In genomic region chr1:226650236-226650841, GRCh38 we compare ENCODE assay signal across 13 cellular contexts.
DNase-seq lines count a peak whose midpoint lies in the region; ATAC-seq and TF ChIP-seq lines count a peak whose summit lies in the region.
"Had no signal": no experiment of that assay in that cellular context is flagged by ENCODE, and none has a peak within 500 bp of the region (broad histone marks: within the 10 kb centered on the region; RNA-seq: fewer than 3 reads in every experiment).

No MANE protein-coding gene starts in this region.

- POLR2A ChIA-PET in AG04450 (lab: Yijun Ruan, JAX), result no interaction called here

- no peak overlapping the region for H2BK15ac ChIP-seq in H9 (ENCODE audit: low read depth, low read length)

- no peaks in the 10 kb centered on the region for H3K79me2 ChIP-seq in H9 (ENCODE audit: insufficient read depth, low read length)

- CTCF ChIA-PET in AG04450 (lab: Charles Lee), result interaction anchor here (1.2 kb wide), 1 partner anchor 165 kb away, joined by 3 read pairs; no protein-coding TSS in a partner anchor

- peaks cover 31 to 47% of the 10 kb centered on the region in 2 experiments for H3K4me1 Mint-ChIP-seq in H9
- H3K4me1 Mint-ChIP-seq in neural crest cell, result peaks cover 43% of the 10 kb centered on the region

- no peaks in the 10 kb centered on the region for H3K23me2 ChIP-seq in H9 (ENCODE audit: insufficient read length, low read depth, low read length, poor library complexity, severe bottlenecking)

- H2AFZ ChIP-seq in H9 (ENCODE audit: low read length), result no peak overlapping the region

- H3K9me3 ChIP-seq in AG04450 (ENCODE audit: control insufficient read depth, insufficient read depth, low read length) (no peaks in the 10 kb centered on the region), H9 (ENCODE audit: control insufficient read depth, low read depth, low read length) (no peaks in the 10 kb centered on the region)

- no CpG with 5 or more reads among the region's 11 CpGs for WGBS in H9 (ENCODE audit: extremely low coverage, insufficient read length, low lambda C conversion rate)

- no peak overlapping the region for H3K18ac ChIP-seq in H9 (ENCODE audit: insufficient read length, low read depth, low read length)

- no peak overlapping the region for H3K4me2 ChIP-seq in H9 (ENCODE audit: insufficient read depth, insufficient read length, low read length)

- H3K79me1 ChIP-seq in H9 (ENCODE audit: insufficient read depth, low read depth, low read length, poor library complexity, severe bottlenecking), result no peaks in the 10 kb centered on the region

- H4K91ac ChIP-seq in H9 (ENCODE audit: insufficient read length, low read depth, low read length), result no peak overlapping the region

- H2BK20ac ChIP-seq in H9 (ENCODE audit: low read depth, low read length, poor library complexity, severe bottlenecking), result no peak overlapping the region

- H2BK12ac ChIP-seq in H9 (ENCODE audit: insufficient read length, low read depth, low read length), result no peak overlapping the region

- no peak overlapping the region for H3K23ac ChIP-seq in H9 (ENCODE audit: insufficient read length, low read depth, low read length)

- H3K14ac ChIP-seq in H9 (ENCODE audit: insufficient read depth, low read length), result no peak overlapping the region; the same call in 1 of the 2 replicates

- no peaks in the 10 kb centered on the region for H4K20me1 ChIP-seq in H9 (ENCODE audit: control insufficient read depth, insufficient read depth, insufficient read length)

- H2AK5ac ChIP-seq in H9 (ENCODE audit: insufficient read length, low read length), result no peak overlapping the region

- H3K27ac Mint-ChIP-seq in H9, result peak overlapping the region in 2 of 3 experiments; percentile 18 to 90; a peak in 3 of 7 replicates
- H3K27ac Mint-ChIP-seq in neural crest cell (ENCODE audit: unreplicated experiment), result no peak overlapping the region

- H3K4me3 Mint-ChIP-seq in H9 (no peak overlapping the region), neural crest cell (peak overlapping the region; percentile 59)
- H3K4me3 Mint-ChIP-seq: activated naive CD8-positive, alpha-beta T cell treated with anti-CD3 and anti-CD28 coated beads, Interleukin-2, amount 10 ng/mL, durations not matched to agents 7 days and 5 days had no signal

- H4K5ac ChIP-seq in H9 (ENCODE audit: insufficient read length, low read depth, low read length), result no peak overlapping the region

- H3K27me3 ChIP-seq in AG04450 (ENCODE audit: control insufficient read depth, insufficient read depth, low read length), result no peaks in the 10 kb centered on the region
- H3K27me3 ChIP-seq in H9 (ENCODE audit: insufficient read depth, low read length), result no peaks in the 10 kb centered on the region
- H3K27me3 ChIP-seq in brain microvascular endothelial cell (replicated peaks), result no peaks in the 10 kb centered on the region

- H3K9me3 Mint-ChIP-seq in H9 (peaks cover 0 to 3% of the 10 kb centered on the region in 2 experiments; a peak in 1 of 5 replicates), neural crest cell (no peaks in the 10 kb centered on the region)
- H3K9me3 Mint-ChIP-seq: activated naive CD8-positive, alpha-beta T cell treated with anti-CD3 and anti-CD28 coated beads, Interleukin-2, amount 10 ng/mL, durations not matched to agents 7 days and 5 days had no signal

- no peak overlapping the region for H4K8ac ChIP-seq in H9 (replicated peaks; ENCODE audit: insufficient read length, low read depth, low read length)

- H3K36me3 Mint-ChIP-seq in H9 (ENCODE audit: insufficient read depth in 1 of 3, low read depth in 3 of 3) (no peaks in the 10 kb centered on the region), neural crest cell (ENCODE audit: low read depth) (no peaks in the 10 kb centered on the region)

- DNase-seq in AG04450 (ENCODE audit: low read depth, low spot score) (no peak), H9 (no peak), brain microvascular endothelial cell (no peak), neural crest cell (ENCODE audit: low read depth, low spot score) (no peak), NCI-H187 treated with DMSO at 0.1 percent for 48 hours (lab: John Stamatoyannopoulos, UW) (no peak), AG08396 (ENCODE audit: low spot score) (no peak), caudate nucleus (lab: John Stamatoyannopoulos, UW) (no peak)
- DNase-seq: activated CD4-positive, CD25-positive, alpha-beta regulatory T cell treated with anti-CD3 and anti-CD28 coated beads, Interleukin-2, amount 50 U/mL, for 72 hours; glutamatergic neuron; mammary epithelial cell; NCI-H446 treated with DMSO at 0.1 percent for 48 hours had no signal

- H3K4ac ChIP-seq in H9 (ENCODE audit: low read depth, low read length), result no peak overlapping the region

- in situ Hi-C loops in brain microvascular endothelial cell (cut with HindIII; ENCODE audit: low pct_ligation_motif_present, low sequenced_read_pairs), result no loop called here

- peaks cover 16% of the 10 kb centered on the region; the same call in 1 of the 2 replicates for H3K4me1 ChIP-seq in H9 (ENCODE audit: insufficient read depth, low read length)

- no peaks in the 10 kb centered on the region for H3K36me3 ChIP-seq in brain microvascular endothelial cell (replicated peaks)

- no peaks in the 10 kb centered on the region; the same call in none of the 2 replicates for H3K27me3 Mint-ChIP-seq in H9 (ENCODE audit: low read depth)
- H3K27me3 Mint-ChIP-seq in neural crest cell (ENCODE audit: low read depth), result no peaks in the 10 kb centered on the region
- H3K27me3 Mint-ChIP-seq: activated naive CD8-positive, alpha-beta T cell treated with anti-CD3 and anti-CD28 coated beads, Interleukin-2, amount 10 ng/mL, durations not matched to agents 7 days and 5 days had no signal

- ATAC-seq in HG02571 (IDR thresholded peaks at IDR 0.05; ENCODE audit: unreplicated experiment), result no peak

- no peak overlapping the region for H2BK120ac ChIP-seq in H9 (ENCODE audit: low read depth, low read length, poor library complexity, severe bottlenecking)

- no peak overlapping the region for H3K9ac ChIP-seq in H9 (ENCODE audit: extremely low read depth, insufficient read length, low read length)

- no peak overlapping the region for H3T11ph ChIP-seq in H9 (ENCODE audit: low read length)

- H2BK5ac ChIP-seq in H9 (ENCODE audit: insufficient read length, low read length), result no peak overlapping the region

- no peak for TF ChIP-seq CTCF in AG04450 (IDR thresholded peaks at IDR 0.05; ENCODE audit: low read depth, low read length)
- TF ChIP-seq CTCF in H9 (conservative IDR thresholded peaks at IDR 0.05), result 0 out of 3 replicates have a peak, but pooled peaks have one; percentile 10
- peak; percentile 19 for TF ChIP-seq CTCF in brain microvascular endothelial cell (IDR thresholded peaks at IDR 0.05; ENCODE audit: low read depth, low read length, missing control alignments)
- TF ChIP-seq CTCF in neural crest cell (conservative IDR thresholded peaks at IDR 0.05), result peak; percentile 33

- no peak overlapping the region for H3K4me3 ChIP-seq in AG04450 (ENCODE audit: low read depth, low read length)
- H3K4me3 ChIP-seq in brain microvascular endothelial cell (ENCODE audit: low read depth, low read length), result no peak overlapping the region

- H3K56ac ChIP-seq in H9 (ENCODE audit: insufficient read length, low read depth, low read length), result no peak overlapping the region

- H3K27ac ChIP-seq in AG04450 (ENCODE audit: low read depth, low read length) (peak overlapping the region; percentile 11), H9 (ENCODE audit: insufficient read length, low read depth, low read length) (no peak overlapping the region), brain microvascular endothelial cell (no peak overlapping the region), caudate nucleus (ENCODE audit: low read depth, low read length) (no peak overlapping the region)
